In the genomic region with DNA sequence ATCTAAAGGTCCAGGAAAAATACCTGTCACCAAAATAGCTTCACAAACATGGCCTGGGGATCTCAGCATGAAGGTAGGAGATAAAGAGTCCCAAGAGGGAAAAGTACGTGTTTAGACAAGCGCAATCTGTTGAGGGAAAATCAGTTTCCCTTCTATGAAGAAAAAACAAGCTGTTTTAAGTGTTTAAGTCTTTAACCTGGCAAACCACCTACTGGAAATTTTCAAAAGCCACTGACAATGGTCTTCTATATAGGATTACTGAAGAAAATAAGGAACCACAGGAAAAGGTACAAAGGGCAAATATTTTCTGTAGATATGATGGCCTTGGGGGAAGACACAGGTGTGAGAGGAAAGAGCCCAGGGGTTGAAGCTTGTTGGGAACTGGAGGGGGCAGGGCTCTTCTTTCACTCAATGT, we compare ENCODE assay signal across 19 cellular contexts. TPM values are rescaled to one million over a fixed set of nuclear protein-coding genes. Genes with fewer than 3 reads are reported as not detected.
DNase-seq lines count a peak whose midpoint lies in the region; ATAC-seq and TF ChIP-seq lines count a peak whose summit lies in the region.
"Had no signal": no experiment of that assay in that cellular context is flagged by ENCODE, and none has a peak within 500 bp of the region (broad histone marks: within the 10 kb centered on the region; RNA-seq: fewer than 3 reads in every experiment).

No MANE protein-coding gene starts in this region.

- intact Hi-C loops in MCF 10A (cut with micrococcal nuclease) = no loop called here
- intact Hi-C loops in breast epithelium (cut with DNase I; ENCODE audit: low total_unique reads) = no loop called here
- intact Hi-C loops in aorta (cut with DNase I) = no loop called here

- H3K4me3 ChIP-seq in breast epithelium (no peak overlapping the region), aorta (ENCODE audit: low read length in 2 of 2) (no peak overlapping the region)
- H3K4me3 ChIP-seq: GM23248, HAP-1, Peyer's patch, SJCRH30 had no signal

- TF ChIP-seq POLR2A in breast epithelium (IDR thresholded peaks at IDR 0.05) = no peak

- H3K27ac Mint-ChIP-seq in MCF 10A (ENCODE audit: low read depth, unreplicated experiment) (peak overlapping the region; percentile 57), memory B cell (peak overlapping the region; percentile 32), type B pancreatic cell (peak overlapping the region; percentile 2)
- H3K27ac Mint-ChIP-seq: B cell, CD14-positive monocyte had no signal

- H3K36me3 Mint-ChIP-seq in MCF 10A (ENCODE audit: insufficient read depth, unreplicated experiment) = peaks cover 78% of the 10 kb centered on the region
- H3K36me3 Mint-ChIP-seq in memory B cell = peaks cover 40% of the 10 kb centered on the region
- peaks cover 52% of the 10 kb centered on the region for H3K36me3 Mint-ChIP-seq in type B pancreatic cell

- H3K9me3 ChIP-seq in breast epithelium (no peaks in the 10 kb centered on the region), aorta (ENCODE audit: control insufficient read depth, low read length) (no peaks in the 10 kb centered on the region)
- H3K9me3 ChIP-seq: HAP-1, Peyer's patch, SJCRH30 had no signal

- no peaks in the 10 kb centered on the region for H3K36me3 ChIP-seq in breast epithelium
- peaks cover 7 to 8% of the 10 kb centered on the region in 2 donors for H3K36me3 ChIP-seq in aorta (ENCODE audit: control insufficient read depth in 1 of 2, insufficient read depth in 2 of 2, low read length in 1 of 2)

- ATAC-seq in memory B cell (ENCODE audit: low read depth) (no peak), HG02981 (IDR thresholded peaks at IDR 0.05; ENCODE audit: unreplicated experiment) (no peak), aorta (ENCODE audit: low FRiP score) (no peak)

- H3K4me1 Mint-ChIP-seq in MCF 10A (ENCODE audit: insufficient read depth, unreplicated experiment) (no peaks in the 10 kb centered on the region), memory B cell (no peaks in the 10 kb centered on the region), type B pancreatic cell (ENCODE audit: unreplicated experiment) (no peaks in the 10 kb centered on the region)
- H3K4me1 Mint-ChIP-seq: B cell, CD14-positive monocyte had no signal

- 68 to 76% methylated on average over 2 of the region's 2 CpGs for WGBS in aorta, 2 donors

- no peak overlapping the region for H3K27ac ChIP-seq in breast epithelium
- H3K27ac ChIP-seq in aorta (ENCODE audit: low read depth in 1 of 2, low read length in 2 of 2) = no peak overlapping the region
- H3K27ac ChIP-seq: GM23248, SJCRH30 had no signal

- DNase-seq in MCF 10A (ENCODE audit: unreplicated experiment) (no peak), breast epithelium (ENCODE audit: low spot score in 2 of 2) (no peak), NCI-H146 treated with DMSO at 0.1 percent for 48 hours (lab: John Stamatoyannopoulos, UW; ENCODE audit: unreplicated experiment) (peak; percentile 73), memory B cell (ENCODE audit: low spot score in 2 of 2) (no peak), type B pancreatic cell (ENCODE audit: extremely low spot score, unreplicated experiment) (no peak), aorta (no peak)
- DNase-seq: GM23248, KG1, NCI-H1092 treated with DMSO at 0.1 percent for 48 hours, NCI-H1436 treated with DMSO at 0.1 percent for 48 hours, NCI-H2029 treated with DMSO at 0.1 percent for 48 hours, NCI-H2171 treated with DMSO at 0.1 percent for 48 hours, NCI-H524 treated with DMSO at 0.1 percent for 48 hours, Peyer's patch, SJCRH30 had no signal

- no peak for TF ChIP-seq CTCF in MCF 10A (IDR thresholded peaks at IDR 0.05; ENCODE audit: unreplicated experiment)
- TF ChIP-seq CTCF in breast epithelium (IDR thresholded peaks at IDR 0.05) = no peak
- TF ChIP-seq CTCF in type B pancreatic cell (conservative IDR thresholded peaks at IDR 0.05) = no peak

- H3K4me3 Mint-ChIP-seq in MCF 10A (ENCODE audit: unreplicated experiment) (no peak overlapping the region), memory B cell (no peak overlapping the region), type B pancreatic cell (no peak overlapping the region)
- H3K4me3 Mint-ChIP-seq: B cell, CD14-positive monocyte had no signal

- H3K27me3 ChIP-seq in breast epithelium = no peaks in the 10 kb centered on the region
- no peaks in the 10 kb centered on the region for H3K27me3 ChIP-seq in aorta (ENCODE audit: control insufficient read depth in 1 of 2, insufficient read depth in 2 of 2, low read length in 1 of 2)
- H3K27me3 ChIP-seq: Peyer's patch, SJCRH30 had no signal

- CTCF ChIA-PET in MCF 10A (lab: Yijun Ruan, JAX) = interaction anchor here (0.7 to 1.3 kb wide), 3 partner anchors 59 to 260 kb away, joined by 3 to 4 read pairs (median 4); partner anchors contain the start of gene TCTN3

- no peaks in the 10 kb centered on the region for H3K27me3 Mint-ChIP-seq in MCF 10A (ENCODE audit: insufficient read depth, unreplicated experiment)
- H3K27me3 Mint-ChIP-seq in memory B cell = no peaks in the 10 kb centered on the region
- H3K27me3 Mint-ChIP-seq in type B pancreatic cell = no peaks in the 10 kb centered on the region
- H3K27me3 Mint-ChIP-seq: B cell had no signal

- H3K9me3 Mint-ChIP-seq in MCF 10A (ENCODE audit: unreplicated experiment) (no peaks in the 10 kb centered on the region), memory B cell (no peaks in the 10 kb centered on the region), type B pancreatic cell (no peaks in the 10 kb centered on the region)
- H3K9me3 Mint-ChIP-seq: CD14-positive monocyte had no signal

- no TSS peak for BruUV-seq in MCF 10A (replicated peaks; lab: Mats Ljungman, UMichigan)

- POLR2A ChIA-PET in MCF 10A (lab: Yijun Ruan, JAX) = interaction anchor here (0.8 kb wide), 1 partner anchor 9 kb away, joined by 3 read pairs; no protein-coding TSS in a partner anchor

- H3K4me1 ChIP-seq in breast epithelium (no peaks in the 10 kb centered on the region), aorta (ENCODE audit: control insufficient read depth in 1 of 2, insufficient read depth in 2 of 2, low read length in 2 of 2) (no peaks in the 10 kb centered on the region)
- H3K4me1 ChIP-seq: HAP-1, SJCRH30 had no signal

RNA-seq across cellular contexts. Expression of gene ALDH18A1, which starts 21.2 kb away (rescaled TPM):
- total RNA-seq in MCF 10A (2022) = 91.0 and 94.8 TPM in 2 replicates
- 10 to 100 TPM; 18.6 to 47.2 (median 38.2) TPM for total RNA-seq in breast epithelium
- 111 and 113 TPM in 2 replicates for total RNA-seq in type B pancreatic cell (ENCODE audit: low replicate concordance)
- 10 to 100 TPM; 45.4 to 50.8 TPM for total RNA-seq in aorta
- 10 to 100 TPM; 12.1 to 16.2 TPM for polyA plus RNA-seq in aorta

RNA-seq across cellular contexts. Expression of gene TCTN3, which starts 58.4 kb away (rescaled TPM):
- 32.5 and 37.3 TPM in 2 replicates for total RNA-seq in MCF 10A (2022)
- 10 to 100 TPM; 21.4 to 39.4 (median 38.0) TPM for total RNA-seq in breast epithelium
- 49.5 and 53.0 TPM in 2 replicates for total RNA-seq in type B pancreatic cell (ENCODE audit: low replicate concordance)
- 10 to 100 TPM; 20.8 to 23.7 TPM for total RNA-seq in aorta
- polyA plus RNA-seq in aorta = 10 to 100 TPM in 1 of 2 donors, 1 to 10 TPM in 1; 8.4 to 21.2 TPM

Comparison
In these comparisons a context has a peak if more than half of its experiments do, and no peak if none do; other contexts are left out.
1. H3K27ac Mint-ChIP-seq: peak in every context shown above with its lines; median percentile 57 in MCF 10A; 32 in memory B cell; 2 in type B pancreatic cell.